ENCODE assay signal across 1 cellular context in genomic region chr16:89667633-89668032, GRCh38.
TF ChIP-seq lines count a peak whose summit lies in the region.

No MANE protein-coding gene starts in this region.

TF ChIP-seq in GM23338, 12 proteins besides CTCF, POLR2A, EP300 and RAD21 (continued from another document):
- TF ChIP-seq JUNB (IDR thresholded peaks at IDR 0.05; ENCODE audit: unreplicated experiment) (no peak), STAT1 (IDR thresholded peaks at IDR 0.05; ENCODE audit: unreplicated experiment) (no peak), REST (IDR thresholded peaks at IDR 0.05; ENCODE audit: unreplicated experiment) (no peak), ETS1 (IDR thresholded peaks at IDR 0.05) (no peak), ZNF331 (CRISPR knock-in tag; IDR thresholded peaks at IDR 0.05; ENCODE audit: low read depth) (no peak), POLR2AphosphoS5 (IDR thresholded peaks at IDR 0.05; ENCODE audit: low read depth) (no peak), EZH2 (IDR thresholded peaks at IDR 0.05; ENCODE audit: low read depth, unreplicated experiment) (no peak), NANOG (IDR thresholded peaks at IDR 0.05; ENCODE audit: borderline replicate concordance) (no peak), ZNF114 (CRISPR knock-in tag; IDR thresholded peaks at IDR 0.05) (no peak), EZH2phosphoT487 (IDR thresholded peaks at IDR 0.05; ENCODE audit: unreplicated experiment) (no peak)
TF ChIP-seq in GM23338: peak in this region for 0.
